In genomic region chr2:23385748-23386421, GRCh38 we compare ENCODE assay signal across 8 cellular contexts. TPM values are rescaled to one million over a fixed set of nuclear protein-coding genes. Genes with fewer than 3 reads are reported as not detected.
DNase-seq lines count a peak whose midpoint lies in the region; ATAC-seq, FAIRE-seq and TF ChIP-seq lines count a peak whose summit lies in the region.

No MANE protein-coding gene starts in this region.

- intact Hi-C loops in stomach (cut with DNase I; ENCODE audit: low total_unique reads) = no loop called here

- dilution Hi-C loops in keratinocyte (cut with MboI; ENCODE audit: extremely low pct_ligation_motif_present, low sequenced_read_pairs) = no loop called here

- TF ChIP-seq EP300 in stomach (IDR thresholded peaks at IDR 0.05) = no peak

- H3K4me3 ChIP-seq in keratinocyte (ENCODE audit: control insufficient read depth in 2 of 3, extremely low read depth in 1 of 3, insufficient read depth in 2 of 3, low read depth in 1 of 3, low read length in 3 of 3) (peak overlapping the region; percentile 66 to 76 (median 73)), stomach (peak overlapping the region; percentile 71 to 85 (median 72))

- peak overlapping the region; percentile 89 for H3K4me2 ChIP-seq in keratinocyte (ENCODE audit: control insufficient read depth, extremely low read depth, insufficient read depth, low read depth, low read length)

- TF ChIP-seq POLR2A in stomach (IDR thresholded peaks at IDR 0.05) = no peak

- DNase-seq in NCI-H1417 (lab: John Stamatoyannopoulos, UW) (peak in 2 of 3 experiments; percentile 63 to 73), NCI-H1417 treated with DMSO at 0.1 percent for 48 hours (lab: John Stamatoyannopoulos, UW) (no peak), HuH-7 (ENCODE audit: low spot score) (peak; percentile 49), astrocyte of the hippocampus (ENCODE audit: low read depth, low spot score) (peak; percentile 50), keratinocyte (ENCODE audit: low read depth, low spot score) (no peak), stomach (no peak), inferior parietal cortex (ENCODE audit: extremely low spot score) (no peak)

- TF ChIP-seq CTCF in keratinocyte (optimal IDR thresholded peaks at IDR 0.05 in 1 of 3, IDR thresholded peaks at IDR 0.05 in 1 of 3, conservative IDR thresholded peaks at IDR 0.05 in 1 of 3; ENCODE audit: extremely low read depth in 1 of 3, insufficient read depth in 2 of 3, low read length in 3 of 3) (no peak), stomach (IDR thresholded peaks at IDR 0.05) (no peak)

- H3K27me3 ChIP-seq in keratinocyte (ENCODE audit: control insufficient read depth, extremely low read depth, insufficient read depth, low read length) (no peaks in the 10 kb centered on the region), stomach (peaks cover 0 to 68% (median 26%) of the 10 kb centered on the region in 3 donors)

- H3K9me1 ChIP-seq in keratinocyte (ENCODE audit: control insufficient read depth, extremely low read depth, insufficient read depth, low read length) = peaks cover 2% of the 10 kb centered on the region

- H3K9ac ChIP-seq in keratinocyte (ENCODE audit: control insufficient read depth, extremely low read depth, insufficient read depth, low read length) = peak overlapping the region; percentile 73

- H3K36me3 ChIP-seq in keratinocyte (ENCODE audit: control insufficient read depth in 2 of 2, extremely low read depth in 1 of 2, insufficient read depth in 2 of 2, low read length in 2 of 2) (no peaks in the 10 kb centered on the region), stomach (no peaks in the 10 kb centered on the region)

- no peaks in the 10 kb centered on the region for H3K9me3 ChIP-seq in keratinocyte (ENCODE audit: control insufficient read depth, low read depth, low read length)
- no peaks in the 10 kb centered on the region for H3K9me3 ChIP-seq in stomach

- no peak for FAIRE-seq in keratinocyte (lab: Jason Lieb, UNC)

- no peaks in the 10 kb centered on the region for H4K20me1 ChIP-seq in keratinocyte (ENCODE audit: control insufficient read depth, extremely low read depth, insufficient read depth, low read length)

- 1 to 4% (median 1%) methylated on average over 14 to 68 of the region's 68 CpGs for WGBS in stomach, 5 donors

- peak; percentile 22 for ATAC-seq in GM21576 (IDR thresholded peaks at IDR 0.05; ENCODE audit: unreplicated experiment)

- peaks cover 37% of the 10 kb centered on the region for H3K4me1 ChIP-seq in keratinocyte (ENCODE audit: control insufficient read depth, extremely low read depth, insufficient read depth, low read length)
- H3K4me1 ChIP-seq in stomach = peaks cover 15 to 38% (median 25%) of the 10 kb centered on the region in 4 donors

- peak overlapping the region; percentile 50 for H2AFZ ChIP-seq in keratinocyte (ENCODE audit: control insufficient read depth, low read length)

- H3K27ac ChIP-seq in keratinocyte (ENCODE audit: control insufficient read depth, insufficient read depth, low read length) (peak overlapping the region; percentile 20), stomach (peak overlapping the region; percentile 78 to 95 (median 82))

- peaks cover 26% of the 10 kb centered on the region for H3K79me2 ChIP-seq in keratinocyte (ENCODE audit: control insufficient read depth, insufficient read depth, low read length)

RNA-seq across cellular contexts. Expression of gene KLHL29, which starts 0.9 kb away (rescaled TPM):
- 4.7 to 6.4 TPM (median 5.5 TPM) in 3 replicates for polyA plus RNA-seq in keratinocyte
- polyA plus RNA-seq in keratinocyte (2011; ENCODE audit: low read depth) = 3.5 TPM
- 4.8 and 6.4 TPM in 2 replicates for polyA plus RNA-seq in keratinocyte (2011; cell fraction: cytosol; rRNA removed)
- 18.9 and 23.7 TPM in 2 replicates for polyA plus RNA-seq in keratinocyte (2011; cell fraction: nucleus; rRNA removed)
- 7.6 and 7.7 TPM in 2 replicates for polyA plus RNA-seq in keratinocyte (2012; ENCODE audit: low replicate concordance)
- polyA minus RNA-seq in keratinocyte = 4.6 to 9.8 TPM (median 8.6 TPM) in 3 replicates
- 5.6 TPM for polyA minus RNA-seq in keratinocyte (2011; cell fraction: cytosol; rRNA and poly(A)+ RNA removed)
- 11.4 and 14.5 TPM in 2 replicates for polyA minus RNA-seq in keratinocyte (2011; cell fraction: nucleus; rRNA and poly(A)+ RNA removed)
- 1 to 10 TPM in 4 of 5 donors, under 1 TPM in 1; under 0.01 to 6.6 (median 1.4) TPM for total RNA-seq in stomach
- polyA plus RNA-seq in stomach = 1 to 10 TPM in 2 of 3 donors, under 1 TPM in 1; 0.31 to 3.0 (median 1.2) TPM

Comparison
In these comparisons a context has a peak if more than half of its experiments do, and no peak if none do; other contexts are left out.
1. DNase-seq: peak in NCI-H1417 (2 of 3), HuH-7 (single experiment) and astrocyte of the hippocampus (single experiment); none in NCI-H1417 treated with DMSO at 0.1 percent for 48 hours (single experiment), keratinocyte (single experiment), stomach (single experiment) and inferior parietal cortex (single experiment).